ENCODE assay signal across 11 cellular contexts in the genomic region with DNA sequence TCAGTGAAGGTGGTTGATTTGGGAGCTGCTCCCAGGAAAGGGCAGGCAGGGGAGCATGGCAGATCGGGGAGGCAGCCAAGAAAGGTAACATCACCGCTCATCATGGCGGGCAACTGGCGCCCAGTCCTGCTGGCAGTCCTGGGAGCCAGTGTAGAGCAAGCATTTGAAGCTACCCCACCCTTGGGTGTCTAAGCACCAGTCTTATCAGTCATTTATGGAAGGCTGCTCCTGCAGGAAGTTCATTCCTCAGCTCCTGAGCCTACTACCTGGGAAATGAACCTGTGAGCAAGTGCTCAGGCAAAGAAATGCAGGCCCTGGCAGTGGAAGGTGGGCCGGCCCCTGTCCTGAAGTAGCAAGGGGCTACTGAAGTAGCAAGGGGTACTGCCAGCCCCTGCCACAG. TPM values are rescaled to one million over a fixed set of nuclear protein-coding genes. Genes with fewer than 3 reads are reported as not detected.
"Had no signal": no experiment of that assay in that cellular context is flagged by ENCODE, and none has a peak within 500 bp of the region (broad histone marks: within the 10 kb centered on the region; RNA-seq: fewer than 3 reads in every experiment).

No MANE protein-coding gene starts in this region.

- DNase-seq: GM23248, GOT3, H7, HFFc6 had no signal

- H3K9me3 ChIP-seq: HAP-1 had no signal

- H3K4me1 ChIP-seq: HAP-1 had no signal

- H3K27ac ChIP-seq: GM23248, HL-60 had no signal

- H3K4me3 ChIP-seq: GM23248, HAP-1 had no signal

- H3K36me3 ChIP-seq: HAP-1 had no signal

- H3K9ac ChIP-seq: GM23248 had no signal

- H2AFZ ChIP-seq: GM23248 had no signal

- ATAC-seq: HCT116, HepG2 had no signal

RNA-seq across cellular contexts. Expression of a gene that starts 41.5 kb away (rescaled TPM):
- total RNA-seq: GM23248, H4, H7, HFFc6, HT1080 had no signal
- polyA plus RNA-seq: GM23248, HepG2, IgD-negative memory B cell had no signal
